In genomic region chr11:74838188-74838587, GRCh38 we compare ENCODE assay signal across 1 cellular context.
TF ChIP-seq lines count a peak whose summit lies in the region.

No MANE protein-coding gene starts in this region.

TF ChIP-seq in IMR-90, 13 proteins besides CTCF, POLR2A, EP300 and RAD21:
- TF ChIP-seq BHLHE40 (IDR thresholded peaks at IDR 0.05; ENCODE audit: low read depth, low read length), result no peak
- TF ChIP-seq MAZ (IDR thresholded peaks at IDR 0.05; ENCODE audit: borderline replicate concordance, low read depth, low read length), result no peak
- no peak for TF ChIP-seq RFX5 (IDR thresholded peaks at IDR 0.05; ENCODE audit: low read depth, low read length)
- no peak for TF ChIP-seq MXI1 (IDR thresholded peaks at IDR 0.05; ENCODE audit: borderline replicate concordance, low read depth, low read length)
- TF ChIP-seq FOS (IDR thresholded peaks at IDR 0.05; ENCODE audit: low read depth, low read length), result no peak
- TF ChIP-seq, protein P1, sequence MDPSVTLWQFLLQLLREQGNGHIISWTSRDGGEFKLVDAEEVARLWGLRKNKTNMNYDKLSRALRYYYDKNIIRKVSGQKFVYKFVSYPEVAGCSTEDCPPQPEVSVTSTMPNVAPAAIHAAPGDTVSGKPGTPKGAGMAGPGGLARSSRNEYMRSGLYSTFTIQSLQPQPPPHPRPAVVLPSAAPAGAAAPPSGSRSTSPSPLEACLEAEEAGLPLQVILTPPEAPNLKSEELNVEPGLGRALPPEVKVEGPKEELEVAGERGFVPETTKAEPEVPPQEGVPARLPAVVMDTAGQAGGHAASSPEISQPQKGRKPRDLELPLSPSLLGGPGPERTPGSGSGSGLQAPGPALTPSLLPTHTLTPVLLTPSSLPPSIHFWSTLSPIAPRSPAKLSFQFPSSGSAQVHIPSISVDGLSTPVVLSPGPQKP (IDR thresholded peaks at IDR 0.05; ENCODE audit: borderline replicate concordance, low read depth, low read length), result no peak
- no peak for TF ChIP-seq CHD1 (IDR thresholded peaks at IDR 0.05; ENCODE audit: low read depth, low read length)
- TF ChIP-seq USF2 (IDR thresholded peaks at IDR 0.05; ENCODE audit: low read depth, low read length), result no peak
- TF ChIP-seq MAFK (IDR thresholded peaks at IDR 0.05; ENCODE audit: low read depth, low read length), result no peak
- no peak for TF ChIP-seq CEBPB (IDR thresholded peaks at IDR 0.05; ENCODE audit: low read depth, low read length)
